ENCODE assay signal across 19 cellular contexts in the genomic region with DNA sequence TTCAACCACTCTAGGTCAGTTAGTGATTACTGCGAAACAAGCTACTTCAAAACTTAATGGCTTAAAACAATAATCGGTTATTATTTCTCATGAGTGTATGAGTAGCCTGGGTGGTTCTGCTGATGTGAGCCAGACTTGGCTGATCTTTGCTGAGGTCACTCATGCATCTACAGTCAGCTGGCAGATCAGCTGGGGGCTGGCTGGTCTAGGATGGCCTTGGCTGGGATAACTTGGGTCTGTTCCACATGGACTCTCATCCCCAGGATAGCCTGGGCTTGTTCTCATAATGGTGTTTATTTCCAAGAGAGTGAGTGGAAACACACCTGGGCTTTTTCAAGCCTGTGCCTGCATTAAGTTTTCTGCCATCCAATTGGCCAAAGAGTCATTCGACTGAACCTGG. TPM values are rescaled to one million over a fixed set of nuclear protein-coding genes. Genes with fewer than 3 reads are reported as not detected.
A peak's percentile ranks its signal among the peaks of the same experiment; 100 is the strongest.
DNase-seq lines count a peak whose midpoint lies in the region; ATAC-seq and TF ChIP-seq lines count a peak whose summit lies in the region.
"Had no signal": no experiment of that assay in that cellular context is flagged by ENCODE, and none has a peak within 500 bp of the region (broad histone marks: within the 10 kb centered on the region; RNA-seq: fewer than 3 reads in every experiment).

No MANE protein-coding gene starts in this region.

- H3K9ac ChIP-seq in liver (ENCODE audit: low read depth in 1 of 2, low read length in 2 of 2): no peak overlapping the region

- 58 to 65% (median 64%) methylated on average over 3 of the region's 3 CpGs for WGBS in adrenal gland, 4 donors
- 58% methylated on average over 3 of the region's 3 CpGs for WGBS in liver

- no peaks in the 10 kb centered on the region for H3K9me3 Mint-ChIP-seq in CD8-positive, alpha-beta T cell
- H3K9me3 Mint-ChIP-seq: activated naive CD8-positive, alpha-beta T cell treated with anti-CD3 and anti-CD28 coated beads, Interleukin-2, amount 50 U/mL, for 24 hours; activated T-helper 17 cell treated with anti-CD3 and anti-CD28 coated beads, Interleukin-2, amount 50 U/mL, for 72 hours had no signal

- H3K36me3 Mint-ChIP-seq in CD8-positive, alpha-beta T cell: no peaks in the 10 kb centered on the region
- H3K36me3 Mint-ChIP-seq: CD4-positive, alpha-beta memory T cell had no signal

- no peaks in the 10 kb centered on the region for H3K36me3 ChIP-seq in adrenal gland (replicated peaks in 1 of 2)
- H3K36me3 ChIP-seq in liver (ENCODE audit: control insufficient read depth in 4 of 4, insufficient read depth in 3 of 4, low read depth in 1 of 4, low read length in 3 of 4): no peaks in the 10 kb centered on the region
- H3K36me3 ChIP-seq in CD8-positive, alpha-beta T cell (ENCODE audit: insufficient read depth, low read length): no peaks in the 10 kb centered on the region

- peaks cover 4% of the 10 kb centered on the region for H3K4me1 Mint-ChIP-seq in CD8-positive, alpha-beta T cell (ENCODE audit: low read depth)
- H3K4me1 Mint-ChIP-seq: activated T-helper 17 cell treated with anti-CD3 and anti-CD28 coated beads, Interleukin-2, amount 50 U/mL, for 72 hours; CD4-positive, alpha-beta memory T cell had no signal

- POLR2A ChIA-PET in CD8-positive, alpha-beta T cell (lab: Charles Lee): no interaction called here

- H3K27ac ChIP-seq in adrenal gland (no peak overlapping the region), liver (ENCODE audit: low read depth in 1 of 2, low read length in 2 of 2) (no peak overlapping the region)
- H3K27ac ChIP-seq in CD8-positive, alpha-beta T cell (ENCODE audit: low read depth, low read length): no peak overlapping the region
- H3K27ac ChIP-seq: dorsolateral prefrontal cortex, epithelial cell of prostate had no signal

- H3K9me3 ChIP-seq in adrenal gland (replicated peaks in 1 of 3): no peaks in the 10 kb centered on the region
- no peaks in the 10 kb centered on the region for H3K9me3 ChIP-seq in liver (ENCODE audit: control insufficient read depth in 4 of 4, low read length in 3 of 4)
- H3K9me3 ChIP-seq in CD8-positive, alpha-beta T cell (ENCODE audit: low read length): no peaks in the 10 kb centered on the region

- H3K27me3 ChIP-seq in adrenal gland (no peaks in the 10 kb centered on the region), liver (ENCODE audit: control insufficient read depth in 4 of 4, insufficient read depth in 4 of 4, low read length in 3 of 4) (no peaks in the 10 kb centered on the region)
- no peaks in the 10 kb centered on the region for H3K27me3 ChIP-seq in CD8-positive, alpha-beta T cell (ENCODE audit: insufficient read depth, low read length)

- TF ChIP-seq POLR2A in adrenal gland (IDR thresholded peaks at IDR 0.05): no peak

- H3K4me3 Mint-ChIP-seq in CD8-positive, alpha-beta T cell: no peak overlapping the region
- H3K4me3 Mint-ChIP-seq: activated naive CD8-positive, alpha-beta T cell treated with anti-CD3 and anti-CD28 coated beads, Interleukin-2, amount 50 U/mL, for 24 hours; activated T-helper 17 cell treated with anti-CD3 and anti-CD28 coated beads, Interleukin-2, amount 50 U/mL, for 72 hours; CD4-positive, alpha-beta memory T cell had no signal

- H3K4me3 ChIP-seq in adrenal gland (no peak overlapping the region), liver (ENCODE audit: low read depth in 1 of 3, low read length in 3 of 3) (no peak overlapping the region)
- H3K4me3 ChIP-seq in CD8-positive, alpha-beta T cell (ENCODE audit: low read depth, low read length): no peak overlapping the region
- H3K4me3 ChIP-seq: dorsolateral prefrontal cortex had no signal

- CTCF ChIA-PET in CD8-positive, alpha-beta T cell (lab: Charles Lee): interaction anchor here (1.0 to 1.2 kb wide), 2 partner anchors 15 to 489 kb away, joined by 3 to 4 read pairs; no protein-coding TSS in a partner anchor

- H3K4me1 ChIP-seq in adrenal gland (replicated peaks in 1 of 2) (no peaks in the 10 kb centered on the region), liver (ENCODE audit: control insufficient read depth in 4 of 4, insufficient read depth in 4 of 4, low read length in 3 of 4) (peaks cover 0 to 10% (median 3%) of the 10 kb centered on the region in 4 donors)
- no peaks in the 10 kb centered on the region for H3K4me1 ChIP-seq in CD8-positive, alpha-beta T cell (ENCODE audit: insufficient read depth, low read length)

- peak; percentile 89 for DNase-seq in DMS79 (lab: John Stamatoyannopoulos, UW)
- peak; percentile 41 for DNase-seq in NCI-H2029 treated with DMSO at 0.1 percent for 48 hours (lab: John Stamatoyannopoulos, UW)
- DNase-seq in adrenal gland: peak; percentile 62 to 86 (median 83)
- no peak for DNase-seq in UCSD-AML1 (lab: John Stamatoyannopoulos, UW; ENCODE audit: unreplicated experiment)
- no peak for DNase-seq in CD8-positive, alpha-beta T cell
- DNase-seq: activated CD4-positive, alpha-beta T cell treated with anti-CD3 and anti-CD28 coated beads for 1 hour; activated naive CD8-positive, alpha-beta T cell treated with anti-CD3 and anti-CD28 coated beads, Interleukin-2, amount 50 U/mL, for 24 hours; CD4-positive, alpha-beta memory T cell; DND-41; foreskin melanocyte; left colon had no signal

- no peak for ATAC-seq in CD8-positive, alpha-beta T cell
- ATAC-seq in HG03045 (IDR thresholded peaks at IDR 0.05; ENCODE audit: unreplicated experiment): no peak
- ATAC-seq in GM19023 (IDR thresholded peaks at IDR 0.05; ENCODE audit: unreplicated experiment): no peak
- ATAC-seq: activated naive CD8-positive, alpha-beta T cell treated with anti-CD3 and anti-CD28 coated beads, Interleukin-2, amount 50 U/mL, for 24 hours; activated T-helper 17 cell treated with anti-CD3 and anti-CD28 coated beads, Interleukin-2, amount 50 U/mL, for 72 hours; left colon had no signal

- H3K27me3 Mint-ChIP-seq in CD8-positive, alpha-beta T cell (ENCODE audit: low read depth): no peaks in the 10 kb centered on the region
- H3K27me3 Mint-ChIP-seq: activated naive CD8-positive, alpha-beta T cell treated with anti-CD3 and anti-CD28 coated beads, Interleukin-2, amount 50 U/mL, for 24 hours; activated T-helper 17 cell treated with anti-CD3 and anti-CD28 coated beads, Interleukin-2, amount 50 U/mL, for 72 hours had no signal

- peak in 1 of 2 donors; percentile 12 for TF ChIP-seq RAD21 in liver (IDR thresholded peaks at IDR 0.05)

- H3K27ac Mint-ChIP-seq in CD8-positive, alpha-beta T cell: no peak overlapping the region
- H3K27ac Mint-ChIP-seq: activated naive CD8-positive, alpha-beta T cell treated with anti-CD3 and anti-CD28 coated beads, Interleukin-2, amount 50 U/mL, for 24 hours; activated T-helper 17 cell treated with anti-CD3 and anti-CD28 coated beads, Interleukin-2, amount 50 U/mL, for 72 hours had no signal

- TF ChIP-seq CTCF in adrenal gland (IDR thresholded peaks at IDR 0.05) (no peak), liver (IDR thresholded peaks at IDR 0.05; ENCODE audit: low read depth, low read length, missing input control) (no peak)
- TF ChIP-seq CTCF in CD8-positive, alpha-beta T cell (IDR thresholded peaks at IDR 0.05): no peak

- intact Hi-C loops in adrenal gland (cut with DNase I): no loop called here
- intact Hi-C loops in CD8-positive, alpha-beta T cell (cut with DNase I, micrococcal nuclease): no loop called here

TF ChIP-seq in liver, 16 proteins besides CTCF, POLR2A, EP300 and RAD21:
- TF ChIP-seq GABPA (IDR thresholded peaks at IDR 0.05 in 1 of 2, conservative IDR thresholded peaks at IDR 0.05 in 1 of 2) (no peak), SP1 (IDR thresholded peaks at IDR 0.05) (peak; percentile 62), RXRA (IDR thresholded peaks at IDR 0.05) (peak; percentile 49 to 73), HNF4G (IDR thresholded peaks at IDR 0.05) (peak; percentile 63), FOXA2 (IDR thresholded peaks at IDR 0.05) (peak; percentile 16), HNF4A (conservative IDR thresholded peaks at IDR 0.05) (peak; percentile 80 to 88), MAX (IDR thresholded peaks at IDR 0.05) (no peak)

RNA-seq across cellular contexts. Expression of gene CCDC182, which starts 13.0 kb away (rescaled TPM):
- total RNA-seq in adrenal gland: not detected
- polyA plus RNA-seq in adrenal gland: not detected
- total RNA-seq in liver: not detected
- not detected for polyA plus RNA-seq in liver
- not detected for total RNA-seq in CD8-positive, alpha-beta T cell
- total RNA-seq: activated T-helper 17 cell treated with anti-CD3 and anti-CD28 coated beads, Interleukin-2, amount 50 U/mL, for 72 hours; CD4-positive, alpha-beta memory T cell; left colon; mononuclear cell had no signal
- polyA plus RNA-seq: AG04450; CD4-positive, alpha-beta memory T cell had no signal

Comparison
In these comparisons a context has a peak if more than half of its experiments do, and no peak if none do; other contexts are left out.
1. DNase-seq: peak in DMS79 (single experiment), NCI-H2029 treated with DMSO at 0.1 percent for 48 hours (single experiment) and adrenal gland (7 of 7); none in UCSD-AML1 (single experiment) and CD8-positive, alpha-beta T cell (0 of 7).